Comparison of ENCODE assay signal across 22 cellular contexts in the genomic region with DNA sequence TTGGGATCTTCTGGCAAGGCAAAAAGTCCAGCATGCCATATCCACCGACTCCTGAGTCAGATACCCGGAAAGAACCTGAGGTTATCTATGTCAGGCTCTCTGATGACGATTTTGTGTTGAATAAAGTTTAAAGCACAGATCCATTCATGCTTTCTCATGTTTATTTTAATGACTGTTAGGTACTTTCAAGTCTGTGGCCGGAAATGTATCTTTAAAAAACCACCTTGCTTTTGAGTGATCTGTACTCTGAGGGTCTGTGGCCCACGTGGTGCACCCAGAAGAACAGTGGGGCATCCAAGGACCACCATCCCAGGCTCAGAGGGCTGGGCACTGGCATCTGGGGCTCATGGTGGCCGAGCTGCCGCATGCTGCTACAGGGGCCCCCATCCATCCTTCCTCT. TPM values are rescaled to one million over a fixed set of nuclear protein-coding genes. Genes with fewer than 3 reads are reported as not detected.
DNase-seq lines count a peak whose midpoint lies in the region; ATAC-seq, FAIRE-seq and TF ChIP-seq lines count a peak whose summit lies in the region.
"Had no signal": no experiment of that assay in that cellular context is flagged by ENCODE, and none has a peak within 500 bp of the region (broad histone marks: within the 10 kb centered on the region; RNA-seq: fewer than 3 reads in every experiment).

No MANE protein-coding gene starts in this region.

- SMC1A ChIA-PET in GM12878 (lab: Charles Lee; ENCODE audit: uncharacterized antibody, unreplicated experiment): interaction anchor here (0.6 to 3.3 kb wide), 18 partner anchors 19 to 143 kb away, joined by 3 to 30 read pairs (median 4); partner anchors contain the start of gene RPS6KC1

- H2AFZ ChIP-seq in GM12878 (ENCODE audit: control insufficient read depth, low read depth, low read length): peak overlapping the region; percentile 16

- in situ Hi-C loops in GM12878 (cut with MboI): no loop called here

- DNase-seq in GM12878 (ENCODE audit: low read depth, low spot score): no peak
- no peak for DNase-seq in left colon
- DNase-seq in H54 (ENCODE audit: insufficient read length, low spot score): no peak
- DNase-seq: C1 segment of cervical spinal cord; Calu3; CD8-positive, alpha-beta T cell; DMS153; GDM1; MV-4-11; NCI-H1105 treated with DMSO at 0.1 percent for 48 hours; NCI-H2029 treated with DMSO at 0.1 percent for 48 hours; NCI-H524 treated with DMSO at 0.1 percent for 48 hours; NCI-H82; T-helper 9 cell had no signal

- no peaks in the 10 kb centered on the region for H3K9me2 ChIP-seq in DOHH2 (replicated peaks; ENCODE audit: control insufficient read depth, low read length)

- H3K4me1 ChIP-seq in DOHH2 (ENCODE audit: control insufficient read depth, low read length): peaks cover 18% of the 10 kb centered on the region
- peaks cover 20% of the 10 kb centered on the region for H3K4me1 ChIP-seq in GM12878 (ENCODE audit: control insufficient read depth, insufficient read depth, low read length)

- no peak overlapping the region for H3K9ac ChIP-seq in GM12878 (ENCODE audit: control insufficient read depth, insufficient read depth, low read length)
- H3K9ac ChIP-seq: KMS-11 had no signal

- H3K9me3 ChIP-seq in DOHH2 (ENCODE audit: control insufficient read depth, insufficient read depth, low read length): no peaks in the 10 kb centered on the region
- no peaks in the 10 kb centered on the region for H3K9me3 ChIP-seq in GM12878 (replicated peaks; ENCODE audit: control insufficient read depth, insufficient read depth, low read length)

- H3K27me3 ChIP-seq in DOHH2 (ENCODE audit: control insufficient read depth, low read length): peaks cover 17% of the 10 kb centered on the region
- H3K27me3 ChIP-seq in GM12878 (replicated peaks in 1 of 2; ENCODE audit: control insufficient read depth in 2 of 2, insufficient read depth in 2 of 2, low read length in 1 of 2): no peaks in the 10 kb centered on the region

- BruUV-seq in GM12878 (replicated peaks; lab: Mats Ljungman, UMichigan): no TSS peak

- 6% methylated on average over 7 of the region's 7 CpGs for WGBS in GM12878 (ENCODE audit: insufficient coverage, insufficient replicate concordance, low lambda C conversion rate, missing lambda C conversion rate)

- intact Hi-C loops in GM12878 (cut with micrococcal nuclease; ENCODE audit: unreplicated experiment) (loop anchor here (2.0 to 5.0 kb wide), 2 partner anchors 39 to 103 kb away; no protein-coding TSS in a partner anchor), left colon (cut with DNase I, micrococcal nuclease) (no loop called here)

- H3K27ac ChIP-seq in DOHH2 (ENCODE audit: low read depth, low read length) (no peak overlapping the region), GM12878 (ENCODE audit: control insufficient read depth, insufficient read depth) (no peak overlapping the region)
- H3K27ac ChIP-seq: HL-60, KMS-11 had no signal

- no peak for TF ChIP-seq CTCF in DOHH2 (IDR thresholded peaks at IDR 0.05; ENCODE audit: low read depth, low read length, poor library complexity, severe bottlenecking)
- TF ChIP-seq CTCF in GM12878 (IDR thresholded peaks at IDR 0.05 in 2 of 3, conservative IDR thresholded peaks at IDR 0.05 in 1 of 3; ENCODE audit: control insufficient read depth in 2 of 3, extremely low read depth in 1 of 3, insufficient read depth in 1 of 3, low read depth in 3 of 3, low read length in 3 of 3): no peak

- ATAC-seq in GM18868 (IDR thresholded peaks at IDR 0.05; ENCODE audit: unreplicated experiment) (peak; percentile 69), HG03571 (IDR thresholded peaks at IDR 0.05; ENCODE audit: unreplicated experiment) (peak; percentile 44), GM12878 (peak; percentile 72), left colon (no peak), HG03520 (IDR thresholded peaks at IDR 0.05; ENCODE audit: unreplicated experiment) (no peak)
- ATAC-seq: CD8-positive, alpha-beta T cell; Right ventricle myocardium inferior had no signal

- H3K4me3 ChIP-seq in DOHH2 (ENCODE audit: low read length) (no peak overlapping the region), GM12878 (no peak overlapping the region)

- FAIRE-seq in GM12878 (lab: Jason Lieb, UNC) (no peak), H54 (lab: Jason Lieb, UNC) (no peak)
- FAIRE-seq: GM19239 had no signal

- H3K4me2 ChIP-seq in DOHH2 (ENCODE audit: low read length) (peak overlapping the region; percentile 26), GM12878 (ENCODE audit: control insufficient read depth, insufficient read depth) (peak overlapping the region; percentile 17)
- H3K4me2 ChIP-seq: KMS-11 had no signal

- POLR2A ChIA-PET in GM12878 (lab: Charles Lee): interaction anchor here (0.8 to 2.7 kb wide), 3 partner anchors 30 to 74 kb away, joined by 3 to 18 read pairs (median 4); partner anchors contain the start of gene VASH2

- TF ChIP-seq POLR2A in GM12878 (IDR thresholded peaks at IDR 0.05; ENCODE audit: low read depth, low read length) (no peak), H54 (IDR thresholded peaks at IDR 0.05; ENCODE audit: low read depth, low read length) (no peak)

- H4K20me1 ChIP-seq in DOHH2 (ENCODE audit: control insufficient read depth, insufficient read depth, low read depth, low read length) (no peaks in the 10 kb centered on the region), GM12878 (ENCODE audit: control insufficient read depth, insufficient read depth) (no peaks in the 10 kb centered on the region)

- TF ChIP-seq RAD21 in GM12878 (IDR thresholded peaks at IDR 0.05; ENCODE audit: insufficient read depth, low read depth, low read length): no peak

- H3K36me3 ChIP-seq in DOHH2 (ENCODE audit: control insufficient read depth, low read length) (no peaks in the 10 kb centered on the region), GM12878 (ENCODE audit: control insufficient read depth in 2 of 2, insufficient read depth in 2 of 2, low read length in 1 of 2) (no peaks in the 10 kb centered on the region)

- TF ChIP-seq EP300 in GM12878 (IDR thresholded peaks at IDR 0.05; ENCODE audit: borderline replicate concordance in 1 of 2, control insufficient read depth in 1 of 2, low read depth in 2 of 2, low read length in 2 of 2): 0 out of 4 replicates have a peak, but pooled peaks of 1 of the 2 experiments have one; percentile 8

- RAD21 ChIA-PET in GM12878 (lab: Charles Lee; ENCODE audit: unreplicated experiment): interaction anchor here (0.8 to 3.0 kb wide), 10 partner anchors 19 to 105 kb away, joined by 3 to 22 read pairs (median 4); partner anchors contain the start of gene FLVCR1

- H3F3A ChIP-seq in DOHH2 (ENCODE audit: control insufficient read depth, insufficient read depth): no peaks in the 10 kb centered on the region

- CTCF ChIA-PET in GM12878 (lab: Yijun Ruan, JAX): interaction anchor here (0.8 to 3.4 kb wide), 21 partner anchors 8 to 255 kb away, joined by 3 to 43 read pairs (median 4); no protein-coding TSS in a partner anchor

- H3K79me2 ChIP-seq in DOHH2 (ENCODE audit: control insufficient read depth, low read length) (no peaks in the 10 kb centered on the region), GM12878 (ENCODE audit: control insufficient read depth, insufficient read depth, low read length) (no peaks in the 10 kb centered on the region)

TF ChIP-seq in GM12878, 131 proteins besides CTCF, POLR2A, EP300 and RAD21 (continues in another document):
- 0 out of 2 replicates have a peak, but pooled peaks have one; percentile 20 for TF ChIP-seq JUNB (IDR thresholded peaks at IDR 0.05)
- TF ChIP-seq, protein P1, sequence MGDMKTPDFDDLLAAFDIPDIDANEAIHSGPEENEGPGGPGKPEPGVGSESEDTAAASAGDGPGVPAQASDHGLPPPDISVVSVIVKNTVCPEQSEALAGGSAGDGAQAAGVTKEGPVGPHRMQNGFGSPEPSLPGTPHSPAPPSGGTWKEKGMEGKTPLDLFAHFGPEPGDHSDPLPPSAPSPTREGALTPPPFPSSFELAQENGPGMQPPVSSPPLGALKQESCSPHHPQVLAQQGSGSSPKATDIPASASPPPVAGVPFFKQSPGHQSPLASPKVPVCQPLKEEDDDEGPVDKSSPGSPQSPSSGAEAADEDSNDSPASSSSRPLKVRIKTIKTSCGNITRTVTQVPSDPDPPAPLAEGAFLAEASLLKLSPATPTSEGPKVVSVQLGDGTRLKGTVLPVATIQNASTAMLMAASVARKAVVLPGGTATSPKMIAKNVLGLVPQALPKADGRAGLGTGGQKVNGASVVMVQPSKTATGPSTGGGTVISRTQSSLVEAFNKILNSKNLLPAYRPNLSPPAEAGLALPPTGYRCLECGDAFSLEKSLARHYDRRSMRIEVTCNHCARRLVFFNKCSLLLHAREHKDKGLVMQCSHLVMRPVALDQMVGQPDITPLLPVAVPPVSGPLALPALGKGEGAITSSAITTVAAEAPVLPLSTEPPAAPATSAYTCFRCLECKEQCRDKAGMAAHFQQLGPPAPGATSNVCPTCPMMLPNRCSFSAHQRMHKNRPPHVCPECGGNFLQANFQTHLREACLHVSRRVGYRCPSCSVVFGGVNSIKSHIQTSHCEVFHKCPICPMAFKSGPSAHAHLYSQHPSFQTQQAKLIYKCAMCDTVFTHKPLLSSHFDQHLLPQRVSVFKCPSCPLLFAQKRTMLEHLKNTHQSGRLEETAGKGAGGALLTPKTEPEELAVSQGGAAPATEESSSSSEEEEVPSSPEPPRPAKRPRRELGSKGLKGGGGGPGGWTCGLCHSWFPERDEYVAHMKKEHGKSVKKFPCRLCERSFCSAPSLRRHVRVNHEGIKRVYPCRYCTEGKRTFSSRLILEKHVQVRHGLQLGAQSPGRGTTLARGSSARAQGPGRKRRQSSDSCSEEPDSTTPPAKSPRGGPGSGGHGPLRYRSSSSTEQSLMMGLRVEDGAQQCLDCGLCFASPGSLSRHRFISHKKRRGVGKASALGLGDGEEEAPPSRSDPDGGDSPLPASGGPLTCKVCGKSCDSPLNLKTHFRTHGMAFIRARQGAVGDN (IDR thresholded peaks at IDR 0.05): no peak
- TF ChIP-seq ZNF274 (IDR thresholded peaks at IDR 0.05; ENCODE audit: insufficient read depth, insufficient read length): no peak
- TF ChIP-seq ZNF622 (IDR thresholded peaks at IDR 0.05): no peak

RNA-seq across cellular contexts. Expression of gene VASH2, which starts 30.1 kb away (rescaled TPM):
- total RNA-seq in GM12878 (2013; cell fraction: nucleolus; rRNA removed): 253 and 276 TPM in 2 replicates
- total RNA-seq in GM12878 (2014; rRNA removed) (16.4 and 18.7 TPM in 2 replicates), GM12878 (2014; rRNA removed; fragmentation: Illumina TruSeq; extraction: Trizol) (19.6 and 20.6 TPM in 2 replicates), GM12878 (2021) (29.2 and 29.7 TPM in 2 replicates), left colon (under 1 TPM; 0.59 to 0.76 TPM)
- polyA plus RNA-seq in GM12878 (2011; ENCODE audit: low read depth): 5.9 TPM
- polyA plus RNA-seq in GM12878 (2011; rRNA removed) (29.4 and 35.7 TPM in 2 replicates), GM12878 (2014; fragmentation: Illumina TruSeq; extraction: Trizol) (25.9 and 35.2 TPM in 2 replicates), GM12878 (2014; fragmentation: Nextera tagmentation; extraction: Ambion mirVana) (1 to 10 TPM; 5.4 to 6.5 TPM), GM12878 (2014; rRNA removed) (23.8 and 25.1 TPM in 2 replicates), GM12878 (2016; fragmentation: Nextera tagmentation; extraction: Ambion mirVana) (10 to 100 TPM; 17.2 to 25.5 TPM)
- 17.6 and 21.4 TPM in 2 replicates for polyA plus RNA-seq in GM12878 (2011; cell fraction: cytosol; rRNA removed)
- polyA plus RNA-seq in GM12878 (2011; cell fraction: nucleus; rRNA removed): 41.2 and 43.5 TPM in 2 replicates
- 11.7 and 14.9 TPM in 2 replicates for polyA plus RNA-seq in GM12878 (2012)
- polyA minus RNA-seq in GM12878 (2011; rRNA and poly(A)+ RNA removed): 41.6 and 44.3 TPM in 2 replicates
- polyA minus RNA-seq in GM12878 (2011; cell fraction: cytosol; rRNA and poly(A)+ RNA removed): 10.4 and 15.6 TPM in 2 replicates
- 21.4 and 39.5 TPM in 2 replicates for polyA minus RNA-seq in GM12878 (2011; cell fraction: nucleus; rRNA and poly(A)+ RNA removed)
- total RNA-seq: CD8-positive, alpha-beta T cell had no signal

Comparison
In these comparisons a context has a peak if more than half of its experiments do, and no peak if none do; other contexts are left out.
1. ATAC-seq: peak in GM18868 (single experiment), HG03571 (single experiment) and GM12878 (single experiment); none in left colon (single experiment) and HG03520 (single experiment).
2. RNA of gene VASH2, which starts 30.1 kb away (total RNA-seq): 16.4 to 276 TPM in GM12878; 0.59 to 0.76 TPM in left colon; every median in the first group is over 4 times any median in the second.